21 cellular contexts compared by ENCODE assay signal in genomic region chr4:8130346-8131066, GRCh38.
"Had no signal": no experiment of that assay in that cellular context is flagged by ENCODE, and none has a peak within 500 bp of the region (broad histone marks: within the 10 kb centered on the region; RNA-seq: fewer than 3 reads in every experiment).

No MANE protein-coding gene starts in this region.

- H3K27ac ChIP-seq: prostate gland, right atrium auricular region, WERI-Rb-1 had no signal

- H3K4me1 ChIP-seq: prostate gland had no signal

- H3K27ac Mint-ChIP-seq: activated naive CD4-positive, alpha-beta T cell treated with anti-CD3 and anti-CD28 coated beads, Interleukin-2, amount 50 U/mL, for 72 hours; dendritic cell treated with granulocyte-macrophage colony-stimulating factor and Interleukin-4, amounts not matched to agents 40 ng/mL and 50 ng/mL, for 4 days; memory B cell; nephron; T-cell; type B pancreatic cell had no signal

- H3K4me3 ChIP-seq: prostate gland, right atrium auricular region had no signal

- ATAC-seq: activated naive CD4-positive, alpha-beta T cell treated with anti-CD3 and anti-CD28 coated beads, Interleukin-2, amount 50 U/mL, for 72 hours; left cardiac atrium; T-cell had no signal

- H3K9me3 ChIP-seq: prostate gland, right atrium auricular region had no signal

- H3K27me3 ChIP-seq: right atrium auricular region had no signal

- FAIRE-seq: TTC549 had no signal

- H3K4me3 Mint-ChIP-seq: brain; dendritic cell treated with granulocyte-macrophage colony-stimulating factor and Interleukin-4, amounts not matched to agents 40 ng/mL and 50 ng/mL, for 4 days; memory B cell; nephron; T-cell; type B pancreatic cell had no signal

- H3K9me3 Mint-ChIP-seq: activated naive CD4-positive, alpha-beta T cell treated with anti-CD3 and anti-CD28 coated beads, Interleukin-2, amount 50 U/mL, for 72 hours; dendritic cell treated with granulocyte-macrophage colony-stimulating factor and Interleukin-4, amounts not matched to agents 40 ng/mL and 50 ng/mL, for 4 days; memory B cell; nephron; T-cell; type B pancreatic cell had no signal

- H3K36me3 ChIP-seq: prostate gland, right atrium auricular region, WERI-Rb-1 had no signal

- DNase-seq: activated CD4-positive, alpha-beta T cell treated with anti-CD3 and anti-CD28 coated beads for 1 hour; activated CD4-positive, alpha-beta T cell treated with anti-CD3 and anti-CD28 coated beads, Interleukin-2, amount 50 U/mL, for 1 hour; activated gamma-delta T cell treated with Interleukin-2 at 50 U/mL for 16 hours; activated T-cell treated with anti-CD3 and anti-CD28 coated beads, Interleukin-2, amount 50 U/mL, for 1 hour; aorta; effector CD4-positive, alpha-beta T cell; foreskin melanocyte; islet precursor cell; left cardiac atrium; stimulated activated CD4-positive, alpha-beta T cell treated with anti-CD3 and anti-CD28 coated beads, Interleukin-1b, Interleukin-23, amount 100 ng/mL, for 48 hours; T-cell; WERI-Rb-1 had no signal

- H3K4me1 Mint-ChIP-seq: T-cell had no signal

- H3K36me3 Mint-ChIP-seq: activated naive CD4-positive, alpha-beta T cell treated with anti-CD3 and anti-CD28 coated beads, Interleukin-2, amount 50 U/mL, for 72 hours; brain; type B pancreatic cell had no signal
